ENCODE assay signal across 3 cellular contexts in the genomic region with DNA sequence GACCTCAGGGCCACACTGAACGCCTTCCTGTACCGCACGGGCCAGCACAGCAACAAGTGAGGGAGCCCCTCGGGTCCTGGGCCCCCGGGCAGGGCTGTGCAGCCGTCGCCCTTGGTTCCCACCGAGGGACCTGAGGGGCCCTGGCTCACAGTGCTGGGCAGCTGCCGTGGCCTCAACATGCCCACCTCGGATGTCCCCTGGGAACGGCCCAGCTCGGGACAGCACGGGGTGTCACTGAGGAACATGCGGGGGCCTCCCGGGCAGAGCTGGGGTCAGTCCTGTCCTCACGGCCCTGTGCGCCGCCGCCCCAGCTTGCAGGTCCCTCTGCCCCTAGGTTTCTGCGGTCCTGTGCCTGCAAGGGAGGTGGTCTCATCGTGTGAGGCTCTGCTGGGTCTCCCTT. TPM values are rescaled to one million over a fixed set of nuclear protein-coding genes. Genes with fewer than 3 reads are reported as not detected.
"Had no signal": no experiment of that assay in that cellular context is flagged by ENCODE, and none has a peak within 500 bp of the region (broad histone marks: within the 10 kb centered on the region; RNA-seq: fewer than 3 reads in every experiment).

No MANE protein-coding gene starts in this region.

RNA-seq across cellular contexts. Expression of a gene that starts 13.9 kb away (rescaled TPM):
- total RNA-seq: mononuclear cell, myocyte had no signal
- polyA plus RNA-seq: immature natural killer cell had no signal
